Comparison of ENCODE assay signal across 1 cellular context in genomic region chr14:100900837-100901390, GRCh38.
TF ChIP-seq lines count a peak whose summit lies in the region.

No MANE protein-coding gene starts in this region.

TF ChIP-seq in HepG2, 621 proteins besides CTCF, POLR2A, EP300 and RAD21 (continued from another document and continues in another):
- TF ChIP-seq BCLAF1 (IDR thresholded peaks at IDR 0.05) (no peak), ZNF460 (CRISPR knock-in tag; IDR thresholded peaks at IDR 0.05; ENCODE audit: borderline replicate concordance) (no peak), TRIM24 (CRISPR knock-in tag; IDR thresholded peaks at IDR 0.05) (no peak), ZNF329 (CRISPR knock-in tag; IDR thresholded peaks at IDR 0.05; ENCODE audit: low read depth) (no peak), TAF15 (IDR thresholded peaks at IDR 0.05; ENCODE audit: low read depth, low read length, poor library complexity, severe bottlenecking) (peak; percentile 84), HNRNPUL1 (IDR thresholded peaks at IDR 0.05; ENCODE audit: low read depth, low read length) (no peak), ZNF772 (CRISPR knock-in tag; IDR thresholded peaks at IDR 0.05) (no peak), TMF1 (CRISPR knock-in tag; IDR thresholded peaks at IDR 0.05; ENCODE audit: low read depth) (no peak), KDM5B (CRISPR knock-in tag; IDR thresholded peaks at IDR 0.05; ENCODE audit: borderline replicate concordance) (no peak), REST (IDR thresholded peaks at IDR 0.05; ENCODE audit: borderline replicate concordance in 1 of 2, low read depth in 1 of 2, low read length in 2 of 2) (no peak), ZBTB2 (CRISPR knock-in tag; IDR thresholded peaks at IDR 0.05; ENCODE audit: low read depth) (no peak), FOXO4 (CRISPR knock-in tag; conservative IDR thresholded peaks at IDR 0.05) (no peak), FOSL1 (CRISPR knock-in tag; IDR thresholded peaks at IDR 0.05; ENCODE audit: borderline replicate concordance) (no peak), SCMH1 (CRISPR knock-in tag; IDR thresholded peaks at IDR 0.05; ENCODE audit: borderline replicate concordance) (no peak), NONO (IDR thresholded peaks at IDR 0.05) (no peak), NONO (CRISPR knock-in tag; conservative IDR thresholded peaks at IDR 0.05) (no peak), ATM (IDR thresholded peaks at IDR 0.05; ENCODE audit: borderline replicate concordance) (no peak), HOXA9 (CRISPR knock-in tag; IDR thresholded peaks at IDR 0.05; ENCODE audit: borderline replicate concordance) (no peak), SMC3 (IDR thresholded peaks at IDR 0.05; ENCODE audit: low read length) (peak; percentile 39; the same call in 1 of the 2 replicates), JDP2 (CRISPR knock-in tag; IDR thresholded peaks at IDR 0.05; ENCODE audit: borderline replicate concordance) (no peak), SMYD3 (CRISPR knock-in tag; IDR thresholded peaks at IDR 0.05) (no peak), GTF3A (CRISPR knock-in tag; conservative IDR thresholded peaks at IDR 0.05) (no peak), HINFP (CRISPR knock-in tag; IDR thresholded peaks at IDR 0.05; ENCODE audit: low read depth) (0 out of 2 replicates have a peak, but pooled peaks have one; percentile 47), ZFX (CRISPR knock-in tag; IDR thresholded peaks at IDR 0.05; ENCODE audit: low read depth) (peak; percentile 55; the same call in 1 of the 2 replicates), ZNF160 (CRISPR knock-in tag; IDR thresholded peaks at IDR 0.05) (no peak), ATF2 (CRISPR knock-in tag; IDR thresholded peaks at IDR 0.05) (no peak), THAP11 (CRISPR knock-in tag; IDR thresholded peaks at IDR 0.05) (no peak), SMARCE1 (IDR thresholded peaks at IDR 0.05; ENCODE audit: borderline replicate concordance) (no peak), FUBP1 (CRISPR knock-in tag; IDR thresholded peaks at IDR 0.05; ENCODE audit: borderline replicate concordance) (no peak), PTBP1 (IDR thresholded peaks at IDR 0.05; ENCODE audit: low read depth, low read length, poor library complexity, severe bottlenecking) (no peak), ZNF136 (CRISPR knock-in tag; IDR thresholded peaks at IDR 0.05; ENCODE audit: low read depth) (no peak), ZNF484 (CRISPR knock-in tag; IDR thresholded peaks at IDR 0.05; ENCODE audit: borderline replicate concordance, low read depth) (no peak), NR2F6 (IDR thresholded peaks at IDR 0.05) (no peak), NR2F6 (CRISPR knock-in tag; IDR thresholded peaks at IDR 0.05) (no peak), KMT2A (CRISPR knock-in tag; IDR thresholded peaks at IDR 0.05) (no peak), SATB2 (CRISPR knock-in tag; IDR thresholded peaks at IDR 0.05) (no peak), ZNF430 (CRISPR knock-in tag; IDR thresholded peaks at IDR 0.05) (no peak), ZNF678 (CRISPR knock-in tag; IDR thresholded peaks at IDR 0.05) (no peak), ZNF180 (CRISPR knock-in tag; IDR thresholded peaks at IDR 0.05; ENCODE audit: borderline replicate concordance, low read depth) (no peak), RBFOX2 (IDR thresholded peaks at IDR 0.05; ENCODE audit: low read depth, low read length) (no peak), KDM4B (CRISPR knock-in tag; IDR thresholded peaks at IDR 0.05) (no peak), ELK4 (CRISPR knock-in tag; IDR thresholded peaks at IDR 0.05; ENCODE audit: borderline replicate concordance) (no peak), ZNF496 (CRISPR knock-in tag; IDR thresholded peaks at IDR 0.05; ENCODE audit: insufficient replicate concordance) (no peak), ZBTB42 (CRISPR knock-in tag; IDR thresholded peaks at IDR 0.05) (no peak), ZFY (CRISPR knock-in tag; IDR thresholded peaks at IDR 0.05) (no peak), TBX3 (IDR thresholded peaks at IDR 0.05; ENCODE audit: borderline replicate concordance) (no peak), KLF9 (CRISPR knock-in tag; IDR thresholded peaks at IDR 0.05; ENCODE audit: low read depth) (no peak), ZNF468 (CRISPR knock-in tag; IDR thresholded peaks at IDR 0.05) (no peak), MAZ (IDR thresholded peaks at IDR 0.05; ENCODE audit: borderline replicate concordance, low read depth, low read length) (no peak), MAZ (CRISPR knock-in tag; IDR thresholded peaks at IDR 0.05; ENCODE audit: low read depth) (no peak), ZBTB1 (CRISPR knock-in tag; IDR thresholded peaks at IDR 0.05; ENCODE audit: borderline replicate concordance) (no peak), ZNF335 (CRISPR knock-in tag; IDR thresholded peaks at IDR 0.05) (0 out of 2 replicates have a peak, but pooled peaks have one; percentile 9), SP4 (CRISPR knock-in tag; IDR thresholded peaks at IDR 0.05) (no peak), SIX1 (CRISPR knock-in tag; IDR thresholded peaks at IDR 0.05; ENCODE audit: borderline replicate concordance) (no peak), MTF2 (CRISPR knock-in tag; IDR thresholded peaks at IDR 0.05; ENCODE audit: borderline replicate concordance) (no peak)
